ENCODE assay signal across 11 cellular contexts in genomic region chr4:1578301-1578781, GRCh38.
A peak's percentile ranks its signal among the peaks of the same experiment; 100 is the strongest.
DNase-seq lines count a peak whose midpoint lies in the region; ATAC-seq, FAIRE-seq and TF ChIP-seq lines count a peak whose summit lies in the region.
"Had no signal": no experiment of that assay in that cellular context is flagged by ENCODE, and none has a peak within 500 bp of the region (broad histone marks: within the 10 kb centered on the region; RNA-seq: fewer than 3 reads in every experiment).

No MANE protein-coding gene starts in this region.

- H3K36me3 Mint-ChIP-seq in CD4-positive, alpha-beta T cell (ENCODE audit: low read depth), result no peaks in the 10 kb centered on the region
- H3K36me3 Mint-ChIP-seq in neural progenitor cell, result peaks cover 2% of the 10 kb centered on the region

- no peak for TF ChIP-seq RAD21 in H1 (IDR thresholded peaks at IDR 0.05 in 1 of 2, conservative IDR thresholded peaks at IDR 0.05 in 1 of 2; ENCODE audit: low read depth in 2 of 2, low read length in 2 of 2)

- H3K9ac ChIP-seq in HUES48 (ENCODE audit: low read depth, low read length) (no peak overlapping the region), H1 (replicated peaks in 1 of 4; ENCODE audit: extremely low read depth in 1 of 4, low read depth in 3 of 4, low read length in 3 of 4) (no peak overlapping the region), neural progenitor cell (no peak overlapping the region), Karpas-422 (ENCODE audit: low read length) (no peak overlapping the region)
- H3K9ac ChIP-seq: parathyroid adenoma had no signal

- peak overlapping the region; percentile 51 to 75 for H3K4me2 ChIP-seq in H1 (ENCODE audit: insufficient read depth in 1 of 2, low read depth in 2 of 2, low read length in 2 of 2)
- H3K4me2 ChIP-seq in neural progenitor cell, result peak overlapping the region; percentile 80
- no peak overlapping the region for H3K4me2 ChIP-seq in Karpas-422 (ENCODE audit: low read depth, low read length, poor library complexity, severe bottlenecking)

- H3K14ac ChIP-seq in H1 (ENCODE audit: insufficient read length), result no peak overlapping the region

- ATAC-seq in CD4-positive, alpha-beta T cell (ENCODE audit: poor library complexity), result no peak
- no peak for ATAC-seq in GM21723 (IDR thresholded peaks at IDR 0.05; ENCODE audit: unreplicated experiment)
- ATAC-seq in HG03097 (IDR thresholded peaks at IDR 0.05; ENCODE audit: low FRiP score, unreplicated experiment), result no peak

- H4K8ac ChIP-seq in H1 (ENCODE audit: extremely low read depth, insufficient read depth, low read length), result peak overlapping the region; percentile 89; the same call in 1 of the 2 replicates

- no peak for TF ChIP-seq EP300 in H1 (IDR thresholded peaks at IDR 0.05; ENCODE audit: borderline replicate concordance in 1 of 2, low read depth in 2 of 2, low read length in 2 of 2)

- POLR2A ChIA-PET in CD4-positive, alpha-beta T cell (lab: Charles Lee), result no interaction called here
- POLR2A ChIA-PET in H1 (lab: Charles Lee; ENCODE audit: partially characterized antibody), result interaction anchor here (1.0 to 1.2 kb wide), 3 partner anchors 9 to 58 kb away, joined by 3 to 4 read pairs (median 4); no protein-coding TSS in a partner anchor
- POLR2A ChIA-PET in HEK293T (lab: Yijun Ruan, JAX), result no interaction called here

- WGBS in H1 (ENCODE audit: extremely low coverage in 1 of 2, insufficient coverage in 1 of 2, insufficient read length in 1 of 2, insufficient replicate concordance in 2 of 2, low coverage in 1 of 2, low lambda C conversion rate in 2 of 2, missing lambda C conversion rate in 1 of 2), 2 experiments, result 25% methylated on average over 22 of the region's 34 CpGs; no CpG with 5 or more reads in 1 of the 2 experiments

- peaks cover 34% of the 10 kb centered on the region for H3F3A ChIP-seq in neural progenitor cell (ENCODE audit: low read depth)

- H3K9me3 Mint-ChIP-seq in CD4-positive, alpha-beta T cell, result no peaks in the 10 kb centered on the region
- peaks cover 3% of the 10 kb centered on the region for H3K9me3 Mint-ChIP-seq in neural progenitor cell

- H2AFZ ChIP-seq in H1 (ENCODE audit: low read length) (no peak overlapping the region), neural progenitor cell (replicated peaks) (no peak overlapping the region), Karpas-422 (ENCODE audit: low read length) (no peak overlapping the region)
- H2AFZ ChIP-seq: parathyroid adenoma had no signal

- peak overlapping the region; percentile 99 for H3K18ac ChIP-seq in H1 (ENCODE audit: extremely low read depth, low read length)

- no peaks in the 10 kb centered on the region for H3K9me3 ChIP-seq in CD4-positive, alpha-beta T cell (ENCODE audit: control insufficient read depth, low read length)
- H3K9me3 ChIP-seq in HUES48 (ENCODE audit: control insufficient read depth, insufficient read depth, low read length), result no peaks in the 10 kb centered on the region
- peaks cover 0 to under 1% of the 10 kb centered on the region in 2 experiments; a peak in 1 of 4 replicates for H3K9me3 ChIP-seq in H1 (ENCODE audit: insufficient read depth in 2 of 2, low read depth in 1 of 2, low read length in 1 of 2)
- no peaks in the 10 kb centered on the region for H3K9me3 ChIP-seq in neural progenitor cell (ENCODE audit: low read depth)
- no peaks in the 10 kb centered on the region for H3K9me3 ChIP-seq in Karpas-422 (ENCODE audit: low read length)

- peak overlapping the region; percentile 53; the same call in 1 of the 2 replicates for H2AK5ac ChIP-seq in H1 (ENCODE audit: low read depth, low read length)

- peak in 1 of 10 experiments; percentile 18 for DNase-seq in CD4-positive, alpha-beta T cell
- DNase-seq in H1 (ENCODE audit: low read depth in 1 of 2, low spot score in 2 of 2) (no peak), neural progenitor cell (ENCODE audit: low spot score) (peak; percentile 78), HEK293T (ENCODE audit: extremely low spot score) (no peak), Karpas-422 (no peak)
- DNase-seq: dorsolateral prefrontal cortex, NCI-H226 had no signal

- FAIRE-seq in H1 (lab: Jason Lieb, UNC), result no peak

- H3K9me2 ChIP-seq in Karpas-422 (replicated peaks; ENCODE audit: insufficient read depth, low read length), result no peaks in the 10 kb centered on the region

- peak overlapping the region; percentile 46 for H3K56ac ChIP-seq in H1 (replicated peaks; ENCODE audit: insufficient read length, low read depth, low read length)

- no peaks in the 10 kb centered on the region for H3K79me1 ChIP-seq in H1 (ENCODE audit: low read depth, low read length)

- TF ChIP-seq CTCF in CD4-positive, alpha-beta T cell (IDR thresholded peaks at IDR 0.05), result no peak
- TF ChIP-seq CTCF in H1 (IDR thresholded peaks at IDR 0.05; ENCODE audit: control extremely low read depth in 1 of 3, insufficient read depth in 1 of 3, low read depth in 1 of 3, low read length in 3 of 3) (no peak), neural progenitor cell (IDR thresholded peaks at IDR 0.05) (no peak)

- H3K36me3 ChIP-seq in HUES48 (ENCODE audit: control insufficient read depth, insufficient read depth, low read length) (no peaks in the 10 kb centered on the region), H1 (ENCODE audit: control insufficient read depth in 2 of 4, insufficient read depth in 4 of 4, low read length in 3 of 4) (no peaks in the 10 kb centered on the region), neural progenitor cell (no peaks in the 10 kb centered on the region), Karpas-422 (ENCODE audit: insufficient read depth, low read length) (no peaks in the 10 kb centered on the region)

- H3K4me3 ChIP-seq in HUES48 (ENCODE audit: low read depth, low read length) (peak overlapping the region; percentile 66), H1 (ENCODE audit: extremely low read depth in 1 of 4, insufficient read depth in 2 of 4, low read depth in 3 of 4, low read length in 4 of 4) (peak overlapping the region; percentile 1 to 55 (median 26); a peak in 7 of 8 replicates), neural progenitor cell (peak overlapping the region; percentile 41), Karpas-422 (ENCODE audit: low read length) (no peak overlapping the region)

- peak overlapping the region; percentile 97 for H3K4ac ChIP-seq in H1 (replicated peaks; ENCODE audit: insufficient read length, low read depth, low read length)

- peak overlapping the region; percentile 95; the same call in 1 of the 2 replicates for H2BK20ac ChIP-seq in H1 (ENCODE audit: low read length)

- peak overlapping the region; percentile 88; the same call in 1 of the 2 replicates for H2BK15ac ChIP-seq in H1 (ENCODE audit: low read length)

- H3K27ac ChIP-seq in CD4-positive, alpha-beta T cell (ENCODE audit: low read depth, low read length), result no peak overlapping the region
- H3K27ac ChIP-seq in HUES48 (ENCODE audit: low read depth, low read length) (no peak overlapping the region), H1 (ENCODE audit: low read depth, low read length) (no peak overlapping the region; the same call in 1 of the 2 replicates), neural progenitor cell (peak overlapping the region; percentile 20), Karpas-422 (ENCODE audit: low read length) (no peak overlapping the region)
- H3K27ac ChIP-seq: parathyroid adenoma had no signal

- H3K27me3 ChIP-seq in CD4-positive, alpha-beta T cell (ENCODE audit: control insufficient read depth, insufficient read depth, low read length), result no peaks in the 10 kb centered on the region
- H3K27me3 ChIP-seq in HUES48 (ENCODE audit: control insufficient read depth, insufficient read depth, low read length) (0 out of 2 replicates have a peak, but pooled peaks cover 3% of the 10 kb centered on the region), H1 (replicated peaks in 1 of 4; ENCODE audit: control insufficient read depth in 3 of 4, extremely low read depth in 1 of 4, insufficient read depth in 3 of 4, low read length in 3 of 4) (no peaks in the 10 kb centered on the region; a peak in 2 of 7 replicates), neural progenitor cell (peaks cover 28% of the 10 kb centered on the region), Karpas-422 (ENCODE audit: low read length) (no peaks in the 10 kb centered on the region)

- H3K79me2 ChIP-seq in H1 (ENCODE audit: control insufficient read depth in 1 of 2, insufficient read depth in 2 of 2, low read length in 2 of 2) (no peaks in the 10 kb centered on the region), neural progenitor cell (ENCODE audit: low read depth) (no peaks in the 10 kb centered on the region), Karpas-422 (ENCODE audit: low read length) (no peaks in the 10 kb centered on the region)
- H3K79me2 ChIP-seq: parathyroid adenoma had no signal

- peak overlapping the region; percentile 78 for H3K4me3 Mint-ChIP-seq in CD4-positive, alpha-beta T cell
- H3K4me3 Mint-ChIP-seq in neural progenitor cell, result peak overlapping the region; percentile 76

- H2BK12ac ChIP-seq in H1 (ENCODE audit: low read depth, low read length), result peak overlapping the region; percentile 95; the same call in 1 of the 2 replicates

- H4K5ac ChIP-seq in H1 (ENCODE audit: insufficient read length, low read depth, low read length), result peak overlapping the region; percentile 74

- no peaks in the 10 kb centered on the region for H3K4me1 Mint-ChIP-seq in CD4-positive, alpha-beta T cell (ENCODE audit: low read depth)
- peaks cover 28% of the 10 kb centered on the region for H3K4me1 Mint-ChIP-seq in neural progenitor cell

- no peaks in the 10 kb centered on the region for H3K27me3 Mint-ChIP-seq in CD4-positive, alpha-beta T cell
- peaks cover 18% of the 10 kb centered on the region for H3K27me3 Mint-ChIP-seq in neural progenitor cell (ENCODE audit: insufficient read depth, low read depth)

- peaks cover 9% of the 10 kb centered on the region; the same call in 1 of the 2 replicates for H3K23me2 ChIP-seq in H1 (ENCODE audit: low read depth, low read length)

- intact Hi-C loops in CD4-positive, alpha-beta T cell (cut with DNase I, micrococcal nuclease), result no loop called here

- H3K27ac Mint-ChIP-seq in CD4-positive, alpha-beta T cell, result no peak overlapping the region
- no peak overlapping the region for H3K27ac Mint-ChIP-seq in neural progenitor cell

- TF ChIP-seq POLR2A in H1 (IDR thresholded peaks at IDR 0.05; ENCODE audit: control extremely low read depth in 1 of 2, low read depth in 2 of 2, low read length in 2 of 2), result no peak

- peak overlapping the region; percentile 98 for H2BK120ac ChIP-seq in H1 (replicated peaks; ENCODE audit: low read depth, low read length)

- H2BK5ac ChIP-seq in H1 (ENCODE audit: low read depth, low read length), result peak overlapping the region; percentile 94; the same call in 1 of the 2 replicates

- no peaks in the 10 kb centered on the region for H4K20me1 ChIP-seq in H1 (replicated peaks in 1 of 2; ENCODE audit: control insufficient read depth in 1 of 2, insufficient read depth in 2 of 2, low read length in 2 of 2)
- H4K20me1 ChIP-seq in neural progenitor cell (ENCODE audit: low read depth), result peaks cover 10% of the 10 kb centered on the region
- no peaks in the 10 kb centered on the region for H4K20me1 ChIP-seq in Karpas-422 (ENCODE audit: insufficient read depth, low read depth, low read length)

- H3K4me1 ChIP-seq in HUES48 (ENCODE audit: control insufficient read depth, insufficient read depth, low read length) (peaks cover 17% of the 10 kb centered on the region), H1 (replicated peaks in 1 of 4; ENCODE audit: control insufficient read depth in 3 of 4, insufficient read depth in 4 of 4, low read length in 3 of 4) (peaks cover 0 to 23% (median 13%) of the 10 kb centered on the region in 4 experiments; a peak in 6 of 7 replicates), neural progenitor cell (peaks cover 17% of the 10 kb centered on the region), Karpas-422 (ENCODE audit: low read length) (peaks cover 16% of the 10 kb centered on the region)
- H3K4me1 ChIP-seq: parathyroid adenoma had no signal

- CTCF ChIA-PET in CD4-positive, alpha-beta T cell (lab: Charles Lee), result no interaction called here
- CTCF ChIA-PET in H1 (lab: Charles Lee; ENCODE audit: partially characterized antibody), result interaction anchor here (1.0 kb wide), 1 partner anchor 197 kb away, joined by 3 read pairs; no protein-coding TSS in a partner anchor
- CTCF ChIA-PET in HEK293T (lab: Yijun Ruan, JAX), result no interaction called here

- no peak overlapping the region for H3K23ac ChIP-seq in H1 (ENCODE audit: insufficient read length)

- H4K91ac ChIP-seq in H1 (replicated peaks; ENCODE audit: insufficient read length, low read length), result peak overlapping the region; percentile 97
